In genomic region chr14:93643676-93644075, GRCh38 we compare ENCODE assay signal across 18 cellular contexts.
DNase-seq lines count a peak whose midpoint lies in the region; ATAC-seq and TF ChIP-seq lines count a peak whose summit lies in the region.
"Had no signal": no experiment of that assay in that cellular context is flagged by ENCODE, and none has a peak within 500 bp of the region (broad histone marks: within the 10 kb centered on the region; RNA-seq: fewer than 3 reads in every experiment).

No MANE protein-coding gene starts in this region.

- peaks cover 28% of the 10 kb centered on the region for H3K27me3 ChIP-seq in OCI-LY3 (ENCODE audit: low read depth, low read length)
- no peaks in the 10 kb centered on the region for H3K27me3 ChIP-seq in gastrocnemius medialis

- H3K27ac ChIP-seq in OCI-LY3 (ENCODE audit: low read length) (no peak overlapping the region), gastrocnemius medialis (no peak overlapping the region)
- H3K27ac ChIP-seq: 22Rv1; A549; BLaER1 treated with 17β-estradiol and CSF1 and Interleukin-3, amounts not matched to agents 10 nM and 100 nM; C4-2B had no signal

- H3K9me3 ChIP-seq in OCI-LY3 (ENCODE audit: insufficient read depth, low read length): peaks cover 7% of the 10 kb centered on the region
- no peaks in the 10 kb centered on the region for H3K9me3 ChIP-seq in gastrocnemius medialis
- H3K9me3 ChIP-seq: A549, Caco-2 had no signal

- H3K36me3 Mint-ChIP-seq in activated T-cell treated with anti-CD3 and anti-CD28 coated beads, Interleukin-2, amount 50 U/mL, for 72 hours (ENCODE audit: insufficient read depth in 2 of 2): peaks cover 6 to 8% of the 10 kb centered on the region in 2 donors
- H3K36me3 Mint-ChIP-seq: CD8-positive, alpha-beta T cell had no signal

- no peak for TF ChIP-seq CTCF in OCI-LY3 (IDR thresholded peaks at IDR 0.05; ENCODE audit: low read depth, low read length)
- no peak for TF ChIP-seq CTCF in gastrocnemius medialis (IDR thresholded peaks at IDR 0.05 in 4 of 5, conservative IDR thresholded peaks at IDR 0.05 in 1 of 5)

- H3K9me3 Mint-ChIP-seq in activated T-cell treated with anti-CD3 and anti-CD28 coated beads, Interleukin-2, amount 50 U/mL, for 72 hours: peaks cover 8 to 11% of the 10 kb centered on the region in 2 donors
- H3K9me3 Mint-ChIP-seq: CD4-positive, alpha-beta T cell; CD8-positive, alpha-beta T cell had no signal

- H3K4me3 ChIP-seq in OCI-LY3 (ENCODE audit: low read length) (no peak overlapping the region), gastrocnemius medialis (no peak overlapping the region)
- H3K4me3 ChIP-seq: A549; BLaER1 treated with 17β-estradiol and CSF1 and Interleukin-3, amounts not matched to agents 10 nM and 100 nM; GM12878 had no signal

- no peak overlapping the region for H2AFZ ChIP-seq in OCI-LY3 (ENCODE audit: low read depth, low read length)

- no peak overlapping the region for H3K4me3 Mint-ChIP-seq in activated T-cell treated with anti-CD3 and anti-CD28 coated beads, Interleukin-2, amount 50 U/mL, for 72 hours
- H3K4me3 Mint-ChIP-seq: B cell; CD4-positive, alpha-beta T cell; CD8-positive, alpha-beta T cell had no signal

- in situ Hi-C loops in gastrocnemius medialis (cut with MboI; ENCODE audit: low sequenced_read_pairs in 4 of 4): no loop called here

- intact Hi-C loops in gastrocnemius medialis (cut with DNase I; ENCODE audit: low total_unique reads): no loop called here

- H3K4me1 Mint-ChIP-seq in activated T-cell treated with anti-CD3 and anti-CD28 coated beads, Interleukin-2, amount 50 U/mL, for 72 hours (ENCODE audit: low read depth): peaks cover 23% of the 10 kb centered on the region
- H3K4me1 Mint-ChIP-seq: B cell had no signal

- H3K79me2 ChIP-seq in OCI-LY3 (ENCODE audit: low read length): no peaks in the 10 kb centered on the region

- no peak for DNase-seq in activated T-cell treated with anti-CD3 and anti-CD28 coated beads, Interleukin-2, amount 50 U/mL, for 72 hours
- no peak for DNase-seq in activated T-cell treated with anti-CD3 and anti-CD28 coated beads, Interleukin-2, amount 50 U/mL, for 1 hour
- no peak for DNase-seq in stimulated activated CD8-positive, alpha-beta memory T cell treated with anti-CD3 and anti-CD28 coated beads, Interleukin-4, amount 100 ng/mL, for 48 hours
- no peak for DNase-seq in gastrocnemius medialis
- DNase-seq: AML-193; Caco-2; Calu3; CD4-positive, alpha-beta T cell; CD8-positive, alpha-beta T cell; DMS79 treated with DMSO at 0.1 percent for 48 hours; GF-D8 had no signal

- H3K27me3 Mint-ChIP-seq in activated T-cell treated with anti-CD3 and anti-CD28 coated beads, Interleukin-2, amount 50 U/mL, for 72 hours (ENCODE audit: low read depth): peaks cover 30% of the 10 kb centered on the region

- peak; percentile 27 to 43 for ATAC-seq in activated T-cell treated with anti-CD3 and anti-CD28 coated beads, Interleukin-2, amount 50 U/mL, for 72 hours (replicated peaks in 1 of 2)
- ATAC-seq in gastrocnemius medialis: no peak
- ATAC-seq: A549; CD8-positive, alpha-beta T cell had no signal

- peaks cover 16% of the 10 kb centered on the region for H3K4me1 ChIP-seq in OCI-LY3 (ENCODE audit: low read length)
- H3K4me1 ChIP-seq in gastrocnemius medialis: no peaks in the 10 kb centered on the region
- H3K4me1 ChIP-seq: A549; BLaER1 treated with 17β-estradiol and CSF1 and Interleukin-3, amounts not matched to agents 10 nM and 100 nM; Caco-2 had no signal

- no peak for TF ChIP-seq POLR2A in gastrocnemius medialis (IDR thresholded peaks at IDR 0.05)

- H3K9ac ChIP-seq in OCI-LY3 (ENCODE audit: low read length): no peak overlapping the region
- H3K9ac ChIP-seq: BLaER1 treated with 17β-estradiol and CSF1 and Interleukin-3, amounts not matched to agents 10 nM and 100 nM had no signal

- H3K36me3 ChIP-seq in OCI-LY3 (replicated peaks; ENCODE audit: low read depth, low read length) (peaks cover 6% of the 10 kb centered on the region), gastrocnemius medialis (no peaks in the 10 kb centered on the region)
- H3K36me3 ChIP-seq: BLaER1 treated with 17β-estradiol and CSF1 and Interleukin-3, amounts not matched to agents 10 nM and 100 nM had no signal

- H4K20me1 ChIP-seq in OCI-LY3 (ENCODE audit: insufficient read depth, low read length): no peaks in the 10 kb centered on the region
- H4K20me1 ChIP-seq: BLaER1 treated with 17β-estradiol and CSF1 and Interleukin-3, amounts not matched to agents 10 nM and 100 nM had no signal

- H3K4me2 ChIP-seq in OCI-LY3 (ENCODE audit: low read length): 0 out of 2 replicates have a peak overlapping the region, but pooled peaks have one; percentile 9
- H3K4me2 ChIP-seq: A549; BLaER1 treated with 17β-estradiol and CSF1 and Interleukin-3, amounts not matched to agents 10 nM and 100 nM had no signal

- H3K27ac Mint-ChIP-seq in activated T-cell treated with anti-CD3 and anti-CD28 coated beads, Interleukin-2, amount 50 U/mL, for 72 hours: no peak overlapping the region
- H3K27ac Mint-ChIP-seq: B cell; CD4-positive, alpha-beta T cell; CD8-positive, alpha-beta T cell had no signal

Comparison
In these comparisons a context has a peak if more than half of its experiments do, and no peak if none do; other contexts are left out.
1. ATAC-seq: peak in activated T-cell treated with anti-CD3 and anti-CD28 coated beads, Interleukin-2, amount 50 U/mL, for 72 hours (2 of 2); none in gastrocnemius medialis (0 of 2).